ENCODE assay signal across 8 cellular contexts in the genomic region with DNA sequence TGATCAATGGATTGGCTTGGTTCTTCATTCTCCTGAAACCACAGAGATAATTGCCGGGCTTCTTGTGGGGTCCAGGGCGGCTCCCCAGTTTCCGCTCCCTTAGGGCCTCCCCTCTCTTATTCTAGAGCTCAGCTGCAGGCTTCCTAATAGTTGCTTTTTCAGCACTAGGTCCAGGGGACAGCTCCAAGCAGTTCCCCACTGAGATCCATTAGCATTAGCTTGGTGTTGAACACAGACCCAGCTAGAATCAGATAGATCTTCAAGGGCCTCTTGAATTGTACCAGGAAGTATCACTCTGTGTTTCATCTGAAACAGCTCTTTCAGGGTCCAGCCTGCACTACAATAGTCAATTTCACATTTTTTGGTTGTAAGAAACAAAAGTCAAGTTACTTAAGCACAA.
DNase-seq lines count a peak whose midpoint lies in the region; TF ChIP-seq lines count a peak whose summit lies in the region.

No MANE protein-coding gene starts in this region.

- no TSS peak for BruUV-seq in OCI-LY7 (replicated peaks; lab: Mats Ljungman, UMichigan)

- intact Hi-C loops in OCI-LY7 (cut with micrococcal nuclease; ENCODE audit: unreplicated experiment), result no loop called here

- H2AFZ ChIP-seq in OCI-LY7 (ENCODE audit: low read length), result no peak overlapping the region
- no peak overlapping the region for H2AFZ ChIP-seq in neural cell (ENCODE audit: low read depth, low read length)

- H3K4me3 ChIP-seq in OCI-LY7 (ENCODE audit: low read depth, low read length, poor library complexity, severe bottlenecking), result no peak overlapping the region
- H3K4me3 ChIP-seq in neural cell (ENCODE audit: low read length), result no peak overlapping the region

- H4K20me1 ChIP-seq in OCI-LY7 (ENCODE audit: insufficient read depth, low read length), result no peaks in the 10 kb centered on the region
- no peaks in the 10 kb centered on the region for H4K20me1 ChIP-seq in neural cell (ENCODE audit: insufficient read depth)

- H3K4me1 ChIP-seq in OCI-LY7 (ENCODE audit: insufficient read depth, low read length, poor library complexity, severe bottlenecking), result no peaks in the 10 kb centered on the region

- POLR2A ChIA-PET in OCI-LY7 (lab: Charles Lee), result no interaction called here

- no peak overlapping the region for H3K9ac ChIP-seq in neural cell (ENCODE audit: low read length)

- CTCF ChIA-PET in OCI-LY7 (lab: Charles Lee; ENCODE audit: unreplicated experiment), result no interaction called here

- H3K27me3 ChIP-seq in neural cell (ENCODE audit: insufficient read depth, low read depth, low read length), result no peaks in the 10 kb centered on the region

- peak; percentile 59 for DNase-seq in DMS53 (lab: John Stamatoyannopoulos, UW)
- DNase-seq in DMS53 treated with DMSO at 0.1 percent for 48 hours (lab: John Stamatoyannopoulos, UW; ENCODE audit: unreplicated experiment), result no peak
- peak; percentile 3 for DNase-seq in OCI-LY7 (ENCODE audit: low spot score)
- peak; percentile 72 for DNase-seq in ecto neural progenitor cell (ENCODE audit: low spot score)
- no peak for DNase-seq in NCI-H2029 treated with DMSO at 0.1 percent for 48 hours (lab: John Stamatoyannopoulos, UW)
- no peak for DNase-seq in NCI-H1436 treated with DMSO at 0.1 percent for 48 hours (lab: John Stamatoyannopoulos, UW)
- DNase-seq in NCI-H226, result no peak

- H3K9me3 ChIP-seq in OCI-LY7 (ENCODE audit: low read length) (no peaks in the 10 kb centered on the region), neural cell (ENCODE audit: low read length) (no peaks in the 10 kb centered on the region)

- H3K27ac ChIP-seq in OCI-LY7 (ENCODE audit: low read depth, low read length, poor library complexity, severe bottlenecking), result no peak overlapping the region
- H3K27ac ChIP-seq in neural cell (ENCODE audit: low read length), result no peak overlapping the region

- no peak for TF ChIP-seq RAD21 in neural cell (conservative IDR thresholded peaks at IDR 0.05)

- H3K9me2 ChIP-seq in OCI-LY7 (ENCODE audit: insufficient read depth, low read length) (no peaks in the 10 kb centered on the region), neural cell (ENCODE audit: insufficient read depth, low read length) (no peaks in the 10 kb centered on the region)

- H3K4me2 ChIP-seq in OCI-LY7 (ENCODE audit: low read length) (no peak overlapping the region), neural cell (ENCODE audit: low read length) (no peak overlapping the region)

- no peak for TF ChIP-seq EP300 in neural cell (conservative IDR thresholded peaks at IDR 0.05; ENCODE audit: poor library complexity, severe bottlenecking)

- H3F3A ChIP-seq in neural cell (ENCODE audit: insufficient read depth, low read length, poor library complexity, severe bottlenecking), result no peaks in the 10 kb centered on the region

- TF ChIP-seq CTCF in OCI-LY7 (conservative IDR thresholded peaks at IDR 0.05; ENCODE audit: low read length) (no peak), neural cell (IDR thresholded peaks at IDR 0.05; ENCODE audit: poor library complexity, severe bottlenecking) (no peak)

- H3K79me2 ChIP-seq in OCI-LY7 (ENCODE audit: insufficient read depth, low read depth, low read length) (no peaks in the 10 kb centered on the region), neural cell (replicated peaks; ENCODE audit: insufficient read depth, low read length) (no peaks in the 10 kb centered on the region)

- H3K36me3 ChIP-seq in OCI-LY7 (ENCODE audit: insufficient read depth, low read length), result no peaks in the 10 kb centered on the region
- H3K36me3 ChIP-seq in neural cell (ENCODE audit: insufficient read depth, low read length), result no peaks in the 10 kb centered on the region

TF ChIP-seq in neural cell, 6 proteins besides CTCF, POLR2A, EP300 and RAD21:
- TF ChIP-seq, protein P1, sequence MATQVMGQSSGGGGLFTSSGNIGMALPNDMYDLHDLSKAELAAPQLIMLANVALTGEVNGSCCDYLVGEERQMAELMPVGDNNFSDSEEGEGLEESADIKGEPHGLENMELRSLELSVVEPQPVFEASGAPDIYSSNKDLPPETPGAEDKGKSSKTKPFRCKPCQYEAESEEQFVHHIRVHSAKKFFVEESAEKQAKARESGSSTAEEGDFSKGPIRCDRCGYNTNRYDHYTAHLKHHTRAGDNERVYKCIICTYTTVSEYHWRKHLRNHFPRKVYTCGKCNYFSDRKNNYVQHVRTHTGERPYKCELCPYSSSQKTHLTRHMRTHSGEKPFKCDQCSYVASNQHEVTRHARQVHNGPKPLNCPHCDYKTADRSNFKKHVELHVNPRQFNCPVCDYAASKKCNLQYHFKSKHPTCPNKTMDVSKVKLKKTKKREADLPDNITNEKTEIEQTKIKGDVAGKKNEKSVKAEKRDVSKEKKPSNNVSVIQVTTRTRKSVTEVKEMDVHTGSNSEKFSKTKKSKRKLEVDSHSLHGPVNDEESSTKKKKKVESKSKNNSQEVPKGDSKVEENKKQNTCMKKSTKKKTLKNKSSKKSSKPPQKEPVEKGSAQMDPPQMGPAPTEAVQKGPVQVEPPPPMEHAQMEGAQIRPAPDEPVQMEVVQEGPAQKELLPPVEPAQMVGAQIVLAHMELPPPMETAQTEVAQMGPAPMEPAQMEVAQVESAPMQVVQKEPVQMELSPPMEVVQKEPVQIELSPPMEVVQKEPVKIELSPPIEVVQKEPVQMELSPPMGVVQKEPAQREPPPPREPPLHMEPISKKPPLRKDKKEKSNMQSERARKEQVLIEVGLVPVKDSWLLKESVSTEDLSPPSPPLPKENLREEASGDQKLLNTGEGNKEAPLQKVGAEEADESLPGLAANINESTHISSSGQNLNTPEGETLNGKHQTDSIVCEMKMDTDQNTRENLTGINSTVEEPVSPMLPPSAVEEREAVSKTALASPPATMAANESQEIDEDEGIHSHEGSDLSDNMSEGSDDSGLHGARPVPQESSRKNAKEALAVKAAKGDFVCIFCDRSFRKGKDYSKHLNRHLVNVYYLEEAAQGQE (IDR thresholded peaks at IDR 0.05; ENCODE audit: borderline replicate concordance), result peak; percentile 21
- TF ChIP-seq SMC3 (conservative IDR thresholded peaks at IDR 0.05; ENCODE audit: poor library complexity) (no peak), POLR2AphosphoS5 (IDR thresholded peaks at IDR 0.05) (no peak), EZH2 (IDR thresholded peaks at IDR 0.05; ENCODE audit: borderline replicate concordance, insufficient read depth, low read length, poor library complexity, severe bottlenecking) (no peak), TAF1 (IDR thresholded peaks at IDR 0.05; ENCODE audit: low read depth) (no peak), MXI1 (conservative IDR thresholded peaks at IDR 0.05; ENCODE audit: poor library complexity, severe bottlenecking) (no peak)
TF ChIP-seq in neural cell: peak in this region for 1.

Comparison
In these comparisons a context has a peak if more than half of its experiments do, and no peak if none do; other contexts are left out.
1. DNase-seq: peak in DMS53 (single experiment), OCI-LY7 (single experiment) and ecto neural progenitor cell (single experiment); none in DMS53 treated with DMSO at 0.1 percent for 48 hours (single experiment), NCI-H2029 treated with DMSO at 0.1 percent for 48 hours (single experiment), NCI-H1436 treated with DMSO at 0.1 percent for 48 hours (single experiment) and NCI-H226 (single experiment).